Comparison of ENCODE assay signal across 9 cellular contexts in the genomic region with DNA sequence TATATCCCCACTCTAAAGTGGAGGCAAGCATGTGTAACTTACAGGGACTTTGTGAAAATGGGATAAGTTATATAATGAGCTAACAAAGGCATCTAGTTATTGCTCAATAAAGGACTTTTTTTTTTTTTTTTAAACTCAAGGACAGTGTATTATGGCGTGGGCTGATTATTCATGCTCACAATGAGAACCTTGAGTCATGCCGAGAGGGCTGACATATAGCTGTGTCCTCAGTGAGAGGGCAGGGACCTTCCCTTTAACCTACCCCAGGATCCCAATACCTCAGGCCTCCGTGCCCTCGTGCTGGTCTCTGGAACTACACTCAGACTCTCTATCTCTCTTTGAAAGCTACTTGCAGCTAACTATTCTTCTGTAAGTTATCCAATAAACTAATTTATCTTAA.
DNase-seq lines count a peak whose midpoint lies in the region; ATAC-seq and TF ChIP-seq lines count a peak whose summit lies in the region.
"Had no signal": no experiment of that assay in that cellular context is flagged by ENCODE, and none has a peak within 500 bp of the region (broad histone marks: within the 10 kb centered on the region; RNA-seq: fewer than 3 reads in every experiment).

No MANE protein-coding gene starts in this region.

- TF ChIP-seq POLR2A in tibial nerve (IDR thresholded peaks at IDR 0.05), result no peak

- TF ChIP-seq EP300 in tibial nerve (IDR thresholded peaks at IDR 0.05), result no peak

- peaks cover 2% of the 10 kb centered on the region for H3K9me3 Mint-ChIP-seq in activated naive CD8-positive, alpha-beta T cell (ENCODE audit: low read depth)

- H3K36me3 Mint-ChIP-seq in activated naive CD8-positive, alpha-beta T cell, result no peaks in the 10 kb centered on the region

- peak overlapping the region; percentile 83 for H3K27ac ChIP-seq in GM23248
- H3K27ac ChIP-seq in lower lobe of right lung, result no peak overlapping the region
- H3K27ac ChIP-seq in tibial nerve, result no peak overlapping the region
- H3K27ac ChIP-seq: SK-N-MC had no signal

- peaks cover 34% of the 10 kb centered on the region for H3F3A ChIP-seq in GM23248 (ENCODE audit: insufficient read depth)

- WGBS in GM23248 (ENCODE audit: low coverage in 1 of 2, low lambda C conversion rate in 2 of 2, missing lambda C conversion rate in 2 of 2), 2 experiments, result 18 to 23% methylated on average over 4 of the region's 4 CpGs
- 51 to 54% methylated on average over 4 of the region's 4 CpGs for WGBS in tibial nerve, 2 donors

- ATAC-seq in lower lobe of right lung, result peak; percentile 68 to 84

- no peaks in the 10 kb centered on the region for H3K9me2 ChIP-seq in GM23248 (ENCODE audit: insufficient read depth)

- H3K27me3 ChIP-seq in GM23248 (replicated peaks; ENCODE audit: insufficient read depth) (no peaks in the 10 kb centered on the region), lower lobe of right lung (ENCODE audit: low read depth) (no peaks in the 10 kb centered on the region), tibial nerve (no peaks in the 10 kb centered on the region)

- H3K4me1 ChIP-seq in GM23248 (ENCODE audit: insufficient read depth) (peaks cover 39% of the 10 kb centered on the region), lower lobe of right lung (peaks cover 22% of the 10 kb centered on the region), tibial nerve (peaks cover 0 to 9% (median 1%) of the 10 kb centered on the region in 4 donors)

- intact Hi-C loops in lower lobe of right lung (cut with DNase I), result no loop called here

- H3K4me1 Mint-ChIP-seq in activated naive CD8-positive, alpha-beta T cell (ENCODE audit: low read depth), result peaks cover 60% of the 10 kb centered on the region

- H3K4me2 ChIP-seq in GM23248 (ENCODE audit: unreplicated experiment), result peak overlapping the region; percentile 56

- no peaks in the 10 kb centered on the region for H3K79me2 ChIP-seq in GM23248 (ENCODE audit: insufficient read depth)

- TF ChIP-seq CTCF in lower lobe of right lung (IDR thresholded peaks at IDR 0.05), result no peak
- TF ChIP-seq CTCF in tibial nerve (IDR thresholded peaks at IDR 0.05), result no peak

- DNase-seq in AG08395 (ENCODE audit: low spot score), result peak; percentile 71
- DNase-seq in GM23248, result peak; percentile 96
- DNase-seq in lower lobe of right lung, result no peak
- no peak for DNase-seq in tibial nerve (ENCODE audit: low spot score in 2 of 2)
- no peak for DNase-seq in mucosa of gallbladder (ENCODE audit: low spot score)
- DNase-seq in HK-2 (ENCODE audit: unreplicated experiment), result no peak
- no peak for DNase-seq in kidney glomerular epithelial cell (lab: John Stamatoyannopoulos, UW)

- H3K4me3 Mint-ChIP-seq in activated naive CD8-positive, alpha-beta T cell, result no peak overlapping the region

- no peak overlapping the region for H2AFZ ChIP-seq in GM23248

- peak overlapping the region; percentile 46 for H3K27ac Mint-ChIP-seq in activated naive CD8-positive, alpha-beta T cell

- H3K4me3 ChIP-seq in GM23248 (no peak overlapping the region), lower lobe of right lung (no peak overlapping the region), tibial nerve (no peak overlapping the region)
- H3K4me3 ChIP-seq: SK-N-MC had no signal

- no peaks in the 10 kb centered on the region for H4K20me1 ChIP-seq in GM23248 (ENCODE audit: insufficient read depth)

- H3K27me3 Mint-ChIP-seq in activated naive CD8-positive, alpha-beta T cell, result no peaks in the 10 kb centered on the region

- H3K9me3 ChIP-seq in GM23248 (ENCODE audit: low read depth), result no peaks in the 10 kb centered on the region
- H3K9me3 ChIP-seq in lower lobe of right lung, result no peaks in the 10 kb centered on the region
- H3K9me3 ChIP-seq in tibial nerve, result peaks cover 0 to 12% (median 0%) of the 10 kb centered on the region in 4 donors

- no peaks in the 10 kb centered on the region for H3K36me3 ChIP-seq in GM23248 (ENCODE audit: low read depth)
- no peaks in the 10 kb centered on the region for H3K36me3 ChIP-seq in lower lobe of right lung
- H3K36me3 ChIP-seq in tibial nerve, result no peaks in the 10 kb centered on the region

- H3K9ac ChIP-seq in GM23248, result peak overlapping the region; percentile 52

- in situ Hi-C loops in GM23248 (cut with MboI), result loop anchor here (10.0 kb wide), 1 partner anchor 56 kb away; no protein-coding TSS in a partner anchor

Comparison
In these comparisons a context has a peak if more than half of its experiments do, and no peak if none do; other contexts are left out.
1. DNase-seq: peak in AG08395 (single experiment) and GM23248 (single experiment); none in lower lobe of right lung (single experiment), tibial nerve (0 of 2), mucosa of gallbladder (single experiment), HK-2 (single experiment) and kidney glomerular epithelial cell (single experiment).